In genomic region chr2:225002039-225002655, GRCh38 we compare ENCODE assay signal across 8 cellular contexts. TPM values are rescaled to one million over a fixed set of nuclear protein-coding genes. Genes with fewer than 3 reads are reported as not detected.
DNase-seq lines count a peak whose midpoint lies in the region; ATAC-seq, FAIRE-seq and TF ChIP-seq lines count a peak whose summit lies in the region.

No MANE protein-coding gene starts in this region.

- DNase-seq in GM12892 (ENCODE audit: insufficient read length) (peak; percentile 26), NCI-H226 (peak; percentile 5), myocyte (ENCODE audit: low read depth) (peak; percentile 85), superior temporal gyrus (ENCODE audit: extremely low spot score) (peak; percentile 88)
- DNase-seq in activated CD4-positive, alpha-beta T cell treated with anti-CD3 and anti-CD28 coated beads for 1 hour = peak; percentile 30
- peak; percentile 63 for DNase-seq in effector CD4-positive, alpha-beta T cell

- TF ChIP-seq POLR2A in GM12892 (IDR thresholded peaks at IDR 0.05; ENCODE audit: low read depth, low read length) = no peak

- FAIRE-seq in A204.1 (lab: Jason Lieb, UNC) (peak; percentile 3), GM12892 (lab: Jason Lieb, UNC) (peak; percentile 96)

- peak; percentile 66 for ATAC-seq in HG02884 (IDR thresholded peaks at IDR 0.05; ENCODE audit: unreplicated experiment)

RNA-seq across cellular contexts. Expression of gene DOCK10, which starts 40.1 kb away (rescaled TPM):
- polyA plus RNA-seq in GM12892 (2012; ENCODE audit: missing spikeins) = 36.6 TPM
- 16.5 and 25.0 TPM in 2 replicates for total RNA-seq in myocyte
- 7.8 TPM for polyA plus RNA-seq in myocyte (2012)

Comparison
In these comparisons a context has a peak if more than half of its experiments do, and no peak if none do; other contexts are left out.
1. Peak in every context shown above with its lines: DNase-seq and ATAC-seq.
2. DNase-seq: peak in every context shown above with its lines; median percentile 88 in superior temporal gyrus; 85 in myocyte; 63 in effector CD4-positive, alpha-beta T cell; 30 in activated CD4-positive, alpha-beta T cell treated with anti-CD3 and anti-CD28 coated beads for 1 hour; 26 in GM12892; 5 in NCI-H226.